ENCODE assay signal across 22 cellular contexts in genomic region chr19:3679138-3679537, GRCh38. TPM values are rescaled to one million over a fixed set of nuclear protein-coding genes. Genes with fewer than 3 reads are reported as not detected.
A peak's percentile ranks its signal among the peaks of the same experiment; 100 is the strongest.
DNase-seq lines count a peak whose midpoint lies in the region; ATAC-seq and TF ChIP-seq lines count a peak whose summit lies in the region.
"Had no signal": no experiment of that assay in that cellular context is flagged by ENCODE, and none has a peak within 500 bp of the region (broad histone marks: within the 10 kb centered on the region; RNA-seq: fewer than 3 reads in every experiment).

No MANE protein-coding gene starts in this region.

- no peak for TF ChIP-seq EP300 in tibial nerve (IDR thresholded peaks at IDR 0.05)

- H4K8ac ChIP-seq in neuronal stem cell (ENCODE audit: low read depth, low read length) (no peak overlapping the region), mesendoderm (ENCODE audit: low read depth, low read length) (no peak overlapping the region)

- peaks cover 12 to 15% of the 10 kb centered on the region in 2 donors for H3K4me1 ChIP-seq in neuronal stem cell (ENCODE audit: control insufficient read depth in 2 of 2, insufficient read depth in 1 of 2, low read depth in 1 of 2, low read length in 2 of 2)
- peaks cover 0 to 16% (median 0%) of the 10 kb centered on the region in 4 donors for H3K4me1 ChIP-seq in tibial nerve
- peaks cover 9% of the 10 kb centered on the region for H3K4me1 ChIP-seq in mesendoderm (ENCODE audit: control insufficient read depth, low read depth, low read length)

- DNase-seq in stimulated activated naive CD8-positive, alpha-beta T cell treated with anti-CD3 and anti-CD28 coated beads, Interleukin-15, Interleukin-2, amounts not matched to agents 100 U/mL and 50 U/mL, for 24 hours = no peak
- no peak for DNase-seq in stimulated activated naive CD8-positive, alpha-beta T cell treated with anti-CD3 and anti-CD28 coated beads, Interleukin-15, amount 100 ng/mL, for 72 hours
- DNase-seq in chondrocyte (ENCODE audit: low spot score) (peak; percentile 57), neuronal stem cell (ENCODE audit: low spot score) (no peak), tibial nerve (ENCODE audit: low spot score in 2 of 2) (no peak), mesendoderm (no peak)
- DNase-seq: CD4-positive, alpha-beta T cell; CD8-positive, alpha-beta memory T cell; DMS 273 treated with DMSO at 0.1 percent for 48 hours; DMS79; EL; GDM1; GM23248; H9; HFFc6 had no signal

- H3K14ac ChIP-seq in neuronal stem cell (ENCODE audit: low read length) = no peak overlapping the region

- H3K36me3 Mint-ChIP-seq in chondrocyte (ENCODE audit: low read depth) = peaks cover 4% of the 10 kb centered on the region

- no peak overlapping the region for H2BK12ac ChIP-seq in neuronal stem cell (ENCODE audit: low read length)

- H2BK120ac ChIP-seq in neuronal stem cell (ENCODE audit: low read depth, low read length) = no peak overlapping the region
- H2BK120ac ChIP-seq in mesendoderm (ENCODE audit: low read depth, low read length) = no peak overlapping the region

- WGBS in neuronal stem cell (ENCODE audit: extremely low coverage in 2 of 2, insufficient read length in 2 of 2, insufficient replicate concordance in 1 of 2), 2 donors = no CpG with 5 or more reads among the region's 12 CpGs
- 87 to 90% methylated on average over 12 of the region's 12 CpGs for WGBS in tibial nerve, 2 donors
- no CpG with 5 or more reads among the region's 12 CpGs for WGBS in mesendoderm (ENCODE audit: extremely low coverage, insufficient coverage, low lambda C conversion rate)

- H3K79me1 ChIP-seq in neuronal stem cell (ENCODE audit: low read depth, low read length) (peaks cover 22% of the 10 kb centered on the region), mesendoderm (ENCODE audit: low read length) (peaks cover 9% of the 10 kb centered on the region)

- H2BK5ac ChIP-seq in neuronal stem cell (ENCODE audit: low read length) (no peak overlapping the region), mesendoderm (ENCODE audit: low read length) (no peak overlapping the region)

- H3K4ac ChIP-seq in neuronal stem cell (ENCODE audit: low read length) = no peak overlapping the region
- H3K4ac ChIP-seq in mesendoderm (ENCODE audit: low read depth, low read length) = no peak overlapping the region

- no peak overlapping the region for H2AFZ ChIP-seq in neuronal stem cell (ENCODE audit: low read length)
- H2AFZ ChIP-seq: GM23248 had no signal

- H3K36me3 ChIP-seq in neuronal stem cell (replicated peaks in 1 of 2; ENCODE audit: control insufficient read depth in 2 of 2, insufficient read depth in 2 of 2, low read length in 2 of 2) (peaks cover 0 to 3% of the 10 kb centered on the region in 2 donors), tibial nerve (peaks cover 0 to 34% (median 0%) of the 10 kb centered on the region in 3 donors), mesendoderm (ENCODE audit: control insufficient read depth, insufficient read depth, low read length) (no peaks in the 10 kb centered on the region)

- peak; percentile 10 for ATAC-seq in stimulated activated naive CD8-positive, alpha-beta T cell treated with anti-CD3 and anti-CD28 coated beads, Interleukin-15, Interleukin-2, amounts not matched to agents 100 U/mL and 50 U/mL, for 24 hours
- ATAC-seq in stimulated activated naive CD8-positive, alpha-beta T cell treated with anti-CD3 and anti-CD28 coated beads, Interleukin-15, amount 100 ng/mL, for 72 hours = no peak
- ATAC-seq: GM12878, HCT116 had no signal

- H2AK5ac ChIP-seq in neuronal stem cell (ENCODE audit: low read depth, low read length) (no peak overlapping the region), mesendoderm (ENCODE audit: low read length) (no peak overlapping the region)

- H3K27me3 Mint-ChIP-seq in stimulated activated naive CD8-positive, alpha-beta T cell treated with anti-CD3 and anti-CD28 coated beads, Interleukin-15, amount 100 ng/mL, for 72 hours = no peaks in the 10 kb centered on the region
- no peaks in the 10 kb centered on the region for H3K27me3 Mint-ChIP-seq in chondrocyte (ENCODE audit: low read depth)
- H3K27me3 Mint-ChIP-seq: B cell; CD4-positive, alpha-beta T cell; CD8-positive, alpha-beta memory T cell had no signal

- H3K56ac ChIP-seq in mesendoderm (ENCODE audit: low read length) = no peak overlapping the region

- H3K27ac ChIP-seq in neuronal stem cell (replicated peaks; ENCODE audit: low read length) (no peak overlapping the region), tibial nerve (no peak overlapping the region), mesendoderm (ENCODE audit: low read depth, low read length) (no peak overlapping the region)
- H3K27ac ChIP-seq: BLaER1 treated with 17β-estradiol and CSF1 and Interleukin-3, amounts not matched to agents 10 nM and 100 nM; GM23248 had no signal

- H3K4me3 Mint-ChIP-seq in stimulated activated naive CD8-positive, alpha-beta T cell treated with anti-CD3 and anti-CD28 coated beads, Interleukin-15, amount 100 ng/mL, for 72 hours = no peak overlapping the region
- H3K4me3 Mint-ChIP-seq in chondrocyte (ENCODE audit: unreplicated experiment) = no peak overlapping the region
- H3K4me3 Mint-ChIP-seq: B cell; CD14-positive monocyte; CD4-positive, alpha-beta T cell; H9; HFFc6 had no signal

- H4K91ac ChIP-seq in neuronal stem cell (ENCODE audit: low read depth, low read length, poor library complexity) = no peak overlapping the region

- H3K9ac ChIP-seq in neuronal stem cell (ENCODE audit: low read depth, low read length, poor library complexity) (no peak overlapping the region), mesendoderm (ENCODE audit: low read length) (no peak overlapping the region)
- H3K9ac ChIP-seq: BLaER1 treated with 17β-estradiol and CSF1 and Interleukin-3, amounts not matched to agents 10 nM and 100 nM; GM23248 had no signal

- TF ChIP-seq CTCF in chondrocyte (IDR thresholded peaks at IDR 0.05) (no peak), tibial nerve (IDR thresholded peaks at IDR 0.05) (no peak)

- H3K23ac ChIP-seq in neuronal stem cell (ENCODE audit: low read depth, low read length, poor library complexity) (peak overlapping the region; percentile 80), mesendoderm (ENCODE audit: low read length) (no peak overlapping the region)

- TF ChIP-seq POLR2A in tibial nerve (IDR thresholded peaks at IDR 0.05) = no peak

- H3K9me3 Mint-ChIP-seq in stimulated activated naive CD8-positive, alpha-beta T cell treated with anti-CD3 and anti-CD28 coated beads, Interleukin-15, amount 100 ng/mL, for 72 hours = peaks cover 0 to 6% of the 10 kb centered on the region in 2 donors
- no peaks in the 10 kb centered on the region for H3K9me3 Mint-ChIP-seq in chondrocyte (ENCODE audit: low read depth)
- H3K9me3 Mint-ChIP-seq: CD4-positive, alpha-beta T cell; CD8-positive, alpha-beta memory T cell had no signal

- H4K5ac ChIP-seq in mesendoderm (ENCODE audit: low read length) = no peak overlapping the region

- peak overlapping the region; percentile 11 for H3K18ac ChIP-seq in neuronal stem cell (ENCODE audit: low read length)
- H3K18ac ChIP-seq in mesendoderm (ENCODE audit: low read length) = no peak overlapping the region

- peaks cover 31% of the 10 kb centered on the region for H3K4me1 Mint-ChIP-seq in stimulated activated naive CD8-positive, alpha-beta T cell treated with anti-CD3 and anti-CD28 coated beads, Interleukin-15, amount 100 ng/mL, for 72 hours
- H3K4me1 Mint-ChIP-seq in chondrocyte (ENCODE audit: low read depth) = peaks cover 27% of the 10 kb centered on the region

- H3K27ac Mint-ChIP-seq in stimulated activated naive CD8-positive, alpha-beta T cell treated with anti-CD3 and anti-CD28 coated beads, Interleukin-15, amount 100 ng/mL, for 72 hours = no peak overlapping the region
- peak overlapping the region; percentile 63 for H3K27ac Mint-ChIP-seq in chondrocyte (ENCODE audit: unreplicated experiment)
- H3K27ac Mint-ChIP-seq: B cell; CD4-positive, alpha-beta T cell; HFFc6 had no signal

- H2BK15ac ChIP-seq in neuronal stem cell (ENCODE audit: low read length) (no peak overlapping the region), mesendoderm (replicated peaks; ENCODE audit: low read depth) (no peak overlapping the region)

- H3K4me2 ChIP-seq in neuronal stem cell (ENCODE audit: insufficient read depth, low read length, poor library complexity, severe bottlenecking) (no peak overlapping the region), mesendoderm (ENCODE audit: low read length) (no peak overlapping the region)

- H3K79me2 ChIP-seq in mesendoderm (ENCODE audit: control insufficient read depth, insufficient read depth, low read length) = peaks cover 1% of the 10 kb centered on the region

- no peak overlapping the region for H3K4me3 ChIP-seq in neuronal stem cell (ENCODE audit: low read length in 2 of 2)
- no peak overlapping the region for H3K4me3 ChIP-seq in tibial nerve
- no peak overlapping the region for H3K4me3 ChIP-seq in mesendoderm (ENCODE audit: low read length)
- H3K4me3 ChIP-seq: BLaER1 treated with 17β-estradiol and CSF1 and Interleukin-3, amounts not matched to agents 10 nM and 100 nM; GM12878; GM23248 had no signal

- no peaks in the 10 kb centered on the region for H3K27me3 ChIP-seq in neuronal stem cell (ENCODE audit: control insufficient read depth in 3 of 3, insufficient read depth in 3 of 3, low read depth in 1 of 3, low read length in 3 of 3)
- no peaks in the 10 kb centered on the region for H3K27me3 ChIP-seq in tibial nerve
- no peaks in the 10 kb centered on the region for H3K27me3 ChIP-seq in mesendoderm (ENCODE audit: insufficient read depth, low read length, poor library complexity)
- H3K27me3 ChIP-seq: BLaER1 treated with 17β-estradiol and CSF1 and Interleukin-3, amounts not matched to agents 10 nM and 100 nM had no signal

- H3K9me3 ChIP-seq in neuronal stem cell (replicated peaks in 1 of 2; ENCODE audit: control insufficient read depth in 2 of 2, insufficient read depth in 1 of 2, low read depth in 1 of 2, low read length in 2 of 2) = peaks cover 0 to 2% of the 10 kb centered on the region in 2 donors
- H3K9me3 ChIP-seq in tibial nerve = peaks cover 0 to 4% (median 0%) of the 10 kb centered on the region in 4 donors

RNA-seq across cellular contexts. Expression of gene PIP5K1C, which starts 21.1 kb away (rescaled TPM):
- total RNA-seq in chondrocyte = 81.0 to 98.4 TPM (median 85.5 TPM) in 3 replicates
- 25.4 TPM for polyA plus RNA-seq in neuronal stem cell (2013, experiment 1 of 2)
- 24.7 TPM for polyA plus RNA-seq in neuronal stem cell (2013, experiment 2 of 2)
- total RNA-seq in tibial nerve = 10 to 100 TPM; 23.0 to 37.2 (median 24.9) TPM
- polyA plus RNA-seq in mesendoderm (2013, experiment 1 of 2) = 15.2 TPM
- polyA plus RNA-seq in mesendoderm (2013, experiment 2 of 2) = 16.0 TPM

RNA-seq across cellular contexts. Expression of gene TJP3, which starts 29.0 kb away (rescaled TPM):
- total RNA-seq in chondrocyte (not detected in 3 replicates), tibial nerve (under 1 TPM in 3 of 4 donors, not detected in 1; 0.21 to 0.90 (median 0.22) TPM)
- 23.4 TPM for polyA plus RNA-seq in neuronal stem cell (2013, experiment 1 of 2)
- polyA plus RNA-seq in neuronal stem cell (2013, experiment 2 of 2) = 21.0 TPM
- polyA plus RNA-seq in mesendoderm (2013, experiment 1 of 2) = 4.2 TPM
- 3.8 TPM for polyA plus RNA-seq in mesendoderm (2013, experiment 2 of 2)
- total RNA-seq: A673, GM23248, H4, HFFc6 had no signal
- polyA plus RNA-seq: CD14-positive monocyte, GM23248 had no signal

RNA-seq across cellular contexts. Expression of gene CACTIN, which starts 52.5 kb away (rescaled TPM):
- 18.6 to 22.0 TPM (median 19.5 TPM) in 3 replicates for total RNA-seq in chondrocyte
- polyA plus RNA-seq in neuronal stem cell (2013, experiment 1 of 2) = 23.9 TPM
- polyA plus RNA-seq in neuronal stem cell (2013, experiment 2 of 2) = 25.3 TPM
- 10 to 100 TPM; 22.9 to 59.1 (median 42.7) TPM for total RNA-seq in tibial nerve
- 25.7 TPM for polyA plus RNA-seq in mesendoderm (2013, experiment 1 of 2)
- 28.3 TPM for polyA plus RNA-seq in mesendoderm (2013, experiment 2 of 2)
